9 cellular contexts compared by ENCODE assay signal in the genomic region with DNA sequence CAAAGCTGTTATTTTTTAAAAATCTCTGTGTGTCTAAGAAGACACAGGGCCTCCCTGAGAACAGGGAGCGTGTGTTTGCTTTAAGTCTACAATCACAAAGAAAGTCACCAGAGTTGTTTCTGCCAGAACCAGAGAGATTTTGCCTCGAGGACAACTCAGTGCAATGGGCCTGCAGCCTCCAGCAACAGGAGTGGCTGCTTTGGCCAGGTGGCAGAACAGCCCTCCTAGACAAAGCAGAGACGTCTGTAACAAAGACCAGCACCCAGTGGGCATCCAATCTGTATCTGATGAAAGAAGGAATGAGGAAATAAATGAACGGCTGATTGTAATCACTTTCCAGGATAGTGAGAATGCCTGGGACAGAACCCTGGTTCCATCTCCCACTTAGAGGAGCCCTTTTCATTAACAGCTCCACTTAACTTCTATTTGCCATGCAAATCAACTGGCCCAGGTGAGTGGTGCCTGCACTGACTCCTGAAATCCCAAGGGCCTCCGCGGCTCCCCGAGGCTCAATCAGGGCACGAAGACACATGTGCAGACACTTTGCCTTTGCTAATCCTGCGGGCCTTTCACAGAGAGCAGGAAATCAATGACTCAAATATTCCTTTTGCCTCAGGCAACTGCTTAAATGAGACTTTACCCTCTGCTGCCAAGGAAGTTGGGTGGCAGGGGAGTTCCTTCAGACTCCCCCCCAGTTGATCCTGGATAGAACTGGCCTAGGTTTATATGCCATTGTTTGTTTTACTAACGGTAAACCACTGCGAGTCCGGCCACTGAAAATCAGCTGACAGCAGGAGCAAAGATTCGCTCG.
DNase-seq lines count a peak whose midpoint lies in the region; ATAC-seq, FAIRE-seq and TF ChIP-seq lines count a peak whose summit lies in the region.
"Had no signal": no experiment of that assay in that cellular context is flagged by ENCODE, and none has a peak within 500 bp of the region (broad histone marks: within the 10 kb centered on the region; RNA-seq: fewer than 3 reads in every experiment).

No MANE protein-coding gene starts in this region.

- no peak for ATAC-seq in HG03045 (IDR thresholded peaks at IDR 0.05; ENCODE audit: unreplicated experiment)

- 79% methylated on average over 14 of the region's 14 CpGs for WGBS in mesenchymal stem cell

- peak overlapping the region in 1 of 2 experiments; percentile 84 for H3K18ac ChIP-seq in mesenchymal stem cell (ENCODE audit: low read depth in 1 of 2, low read length in 2 of 2)

- no peak overlapping the region for H2AFZ ChIP-seq in mesenchymal stem cell (ENCODE audit: low read depth, low read length)

- H3K27ac ChIP-seq in mesenchymal stem cell (ENCODE audit: low read length, poor library complexity, severe bottlenecking) (peak overlapping the region; percentile 1), tibial artery (no peak overlapping the region)

- DNase-seq in DMS153 treated with DMSO at 0.1 percent for 48 hours (lab: John Stamatoyannopoulos, UW; ENCODE audit: unreplicated experiment): peak; percentile 35
- DNase-seq in LoVo (ENCODE audit: low spot score): peak; percentile 7
- DNase-seq in bronchial epithelial cell (ENCODE audit: low read depth): peak; percentile 92
- peak; percentile 52 for DNase-seq in mesenchymal stem cell
- no peak for DNase-seq in NCI-H1092 (lab: John Stamatoyannopoulos, UW)
- no peak for DNase-seq in RCC 7860 (ENCODE audit: low spot score)
- DNase-seq in tibial artery: no peak
- DNase-seq: activated T-cell treated with anti-CD3 and anti-CD28 coated beads for 4 hours had no signal

- H2AK5ac ChIP-seq in mesenchymal stem cell (ENCODE audit: low read length, severe bottlenecking): no peak overlapping the region

- H2BK15ac ChIP-seq in mesenchymal stem cell (ENCODE audit: low read depth, poor library complexity, severe bottlenecking): peak overlapping the region; percentile 49

- H3K36me3 ChIP-seq in bronchial epithelial cell (ENCODE audit: control insufficient read depth, insufficient read depth, low read length): no peaks in the 10 kb centered on the region
- peaks cover 0 to 6% of the 10 kb centered on the region in 2 experiments for H3K36me3 ChIP-seq in mesenchymal stem cell (ENCODE audit: control insufficient read depth in 1 of 2, insufficient read depth in 2 of 2, low read depth in 1 of 2, low read length in 2 of 2)
- H3K36me3 ChIP-seq in tibial artery: no peaks in the 10 kb centered on the region

- H3K27me3 ChIP-seq in bronchial epithelial cell (ENCODE audit: control insufficient read depth, insufficient read depth, low read length) (no peaks in the 10 kb centered on the region), mesenchymal stem cell (ENCODE audit: control insufficient read depth in 1 of 2, insufficient read depth in 1 of 2, low read length in 2 of 2) (no peaks in the 10 kb centered on the region), tibial artery (no peaks in the 10 kb centered on the region)

- peak overlapping the region; percentile 66 for H2BK5ac ChIP-seq in mesenchymal stem cell (ENCODE audit: low read depth, low read length, poor library complexity, severe bottlenecking)

- peak overlapping the region in 1 of 2 experiments; percentile 44 for H3K14ac ChIP-seq in mesenchymal stem cell (ENCODE audit: low read length in 2 of 2)

- H3K23ac ChIP-seq in mesenchymal stem cell (ENCODE audit: low read length in 2 of 2): no peak overlapping the region

- FAIRE-seq in bronchial epithelial cell (lab: Jason Lieb, UNC) (no peak), RCC 7860 (lab: Jason Lieb, UNC) (no peak)

- intact Hi-C loops in tibial artery (cut with DNase I; ENCODE audit: low total_unique reads): no loop called here

- H3K9me3 ChIP-seq in mesenchymal stem cell (ENCODE audit: control insufficient read depth, low read length) (peaks cover 16% of the 10 kb centered on the region), tibial artery (no peaks in the 10 kb centered on the region)

- H3K4me1 ChIP-seq in mesenchymal stem cell (ENCODE audit: control insufficient read depth, insufficient read depth, low read depth, low read length) (peaks cover 18% of the 10 kb centered on the region), tibial artery (peaks cover 0 to 15% (median under 1%) of the 10 kb centered on the region in 4 donors)

- no peak overlapping the region for H3K4me2 ChIP-seq in mesenchymal stem cell (ENCODE audit: low read length, poor library complexity, severe bottlenecking)

- H3K9ac ChIP-seq in mesenchymal stem cell (ENCODE audit: low read length): no peak overlapping the region

- no peak overlapping the region for H4K91ac ChIP-seq in mesenchymal stem cell (ENCODE audit: low read length)

- H3K4me3 ChIP-seq in bronchial epithelial cell (ENCODE audit: low read depth, low read length) (no peak overlapping the region), mesenchymal stem cell (ENCODE audit: insufficient read depth in 1 of 2, low read depth in 1 of 2, low read length in 2 of 2) (no peak overlapping the region), tibial artery (no peak overlapping the region)

- H4K8ac ChIP-seq in mesenchymal stem cell (ENCODE audit: low read length): peak overlapping the region; percentile 66

- H2BK12ac ChIP-seq in mesenchymal stem cell (ENCODE audit: low read length in 2 of 2): peak overlapping the region; percentile 38 to 82

- TF ChIP-seq CTCF in bronchial epithelial cell (IDR thresholded peaks at IDR 0.05; ENCODE audit: insufficient read depth, low read length, severe bottlenecking): no peak
- TF ChIP-seq CTCF in tibial artery (IDR thresholded peaks at IDR 0.05): no peak

- H2BK120ac ChIP-seq in mesenchymal stem cell (ENCODE audit: low read depth, low read length): peak overlapping the region; percentile 9

- no peaks in the 10 kb centered on the region for H3K79me1 ChIP-seq in mesenchymal stem cell (replicated peaks; ENCODE audit: low read length, poor library complexity, severe bottlenecking)

- H3K4ac ChIP-seq in mesenchymal stem cell (ENCODE audit: low read depth in 1 of 2, low read length in 2 of 2): no peak overlapping the region

Comparison
In these comparisons a context has a peak if more than half of its experiments do, and no peak if none do; other contexts are left out.
1. DNase-seq: peak in DMS153 treated with DMSO at 0.1 percent for 48 hours (single experiment), LoVo (single experiment), bronchial epithelial cell (single experiment) and mesenchymal stem cell (single experiment); none in NCI-H1092 (single experiment), RCC 7860 (single experiment) and tibial artery (0 of 2).